In genomic region chr11:42840176-42840829, GRCh38 we compare ENCODE assay signal across 20 cellular contexts.
A peak's percentile ranks its signal among the peaks of the same experiment; 100 is the strongest.
DNase-seq lines count a peak whose midpoint lies in the region; ATAC-seq, FAIRE-seq and TF ChIP-seq lines count a peak whose summit lies in the region.
"Had no signal": no experiment of that assay in that cellular context is flagged by ENCODE, and none has a peak within 500 bp of the region (broad histone marks: within the 10 kb centered on the region; RNA-seq: fewer than 3 reads in every experiment).

No MANE protein-coding gene starts in this region.

- TF ChIP-seq RAD21 in GM12878 (IDR thresholded peaks at IDR 0.05; ENCODE audit: insufficient read depth, low read depth, low read length), result no peak

- DNase-seq in GM12878 (ENCODE audit: low read depth, low spot score), result peak; percentile 25
- no peak for DNase-seq in SIG-M5 treated with dmso at 0.1 percent for 504 hours (lab: John Stamatoyannopoulos, UW; ENCODE audit: unreplicated experiment)
- no peak for DNase-seq in NCI-H748 treated with DMSO at 0.1 percent for 48 hours (lab: John Stamatoyannopoulos, UW)
- no peak for DNase-seq in heart left ventricle
- DNase-seq: activated CD4-positive, alpha-beta memory T cell treated with anti-CD3 and anti-CD28 coated beads for 36 hours; activated naive CD4-positive, alpha-beta T cell treated with Interleukin-2 at 50 U/mL for 16 hours; activated T-cell treated with anti-CD3 and anti-CD28 coated beads, Interleukin-2, amount 50 U/mL, for 1 hour; left lung; NCI-H2081; NCI-H510A; OCI-M1; SHP77; spleen had no signal

- 17% methylated on average over 7 of the region's 7 CpGs for WGBS in GM12878 (ENCODE audit: insufficient coverage, insufficient replicate concordance, low lambda C conversion rate, missing lambda C conversion rate)
- 60 to 71% methylated on average over 5 to 6 of the region's 7 CpGs for WGBS in gastroesophageal sphincter (ENCODE audit: low coverage in 1 of 2), 2 donors
- WGBS in heart left ventricle, 4 donors, result 71 to 75% (median 74%) methylated on average over 7 of the region's 7 CpGs

- intact Hi-C loops in GM12878 (cut with micrococcal nuclease; ENCODE audit: unreplicated experiment), result loop anchor here (2.0 kb wide), 1 partner anchor 68 kb away; no protein-coding TSS in a partner anchor
- intact Hi-C loops in heart left ventricle (cut with DNase I), result no loop called here

- TF ChIP-seq POLR2A in GM12878 (IDR thresholded peaks at IDR 0.05; ENCODE audit: low read depth, low read length) (no peak), gastroesophageal sphincter (IDR thresholded peaks at IDR 0.05) (no peak), heart left ventricle (IDR thresholded peaks at IDR 0.05) (no peak)

- SMC1A ChIA-PET in GM12878 (lab: Charles Lee; ENCODE audit: uncharacterized antibody, unreplicated experiment), result interaction anchor here (0.6 to 4.6 kb wide), 22 partner anchors 8 to 181 kb away, joined by 3 to 37 read pairs (median 5); no protein-coding TSS in a partner anchor

- no peak overlapping the region for H3K4me3 ChIP-seq in GM12878
- no peak overlapping the region for H3K4me3 ChIP-seq in gastroesophageal sphincter
- no peak overlapping the region for H3K4me3 ChIP-seq in heart left ventricle
- H3K4me3 ChIP-seq: left lung, neural progenitor cell, spleen, suprapubic skin had no signal

- H3K79me2 ChIP-seq in GM12878 (ENCODE audit: control insufficient read depth, insufficient read depth, low read length), result no peaks in the 10 kb centered on the region

- H3K9me3 ChIP-seq in GM12878 (replicated peaks; ENCODE audit: control insufficient read depth, insufficient read depth, low read length) (no peaks in the 10 kb centered on the region), gastroesophageal sphincter (no peaks in the 10 kb centered on the region), heart left ventricle (peaks cover 0 to 15% (median 0%) of the 10 kb centered on the region in 12 donors)
- H3K9me3 ChIP-seq: left lung, suprapubic skin had no signal

- in situ Hi-C loops in GM12878 (cut with MboI), result no loop called here

- TF ChIP-seq EP300 in GM12878 (IDR thresholded peaks at IDR 0.05; ENCODE audit: borderline replicate concordance in 1 of 2, control insufficient read depth in 1 of 2, low read depth in 2 of 2, low read length in 2 of 2) (peak; percentile 88 to 93; a peak in 3 of 4 replicates), gastroesophageal sphincter (IDR thresholded peaks at IDR 0.05) (no peak)

- POLR2A ChIA-PET in GM12878 (lab: Charles Lee), result interaction anchor here (0.6 to 1.5 kb wide), 7 partner anchors 12 to 99 kb away, joined by 3 to 8 read pairs (median 3); no protein-coding TSS in a partner anchor

- H2AFZ ChIP-seq in GM12878 (ENCODE audit: control insufficient read depth, low read depth, low read length), result no peak overlapping the region
- H2AFZ ChIP-seq: neural progenitor cell had no signal

- H3K36me3 ChIP-seq in GM12878 (ENCODE audit: control insufficient read depth in 2 of 2, insufficient read depth in 2 of 2, low read length in 1 of 2) (no peaks in the 10 kb centered on the region), gastroesophageal sphincter (no peaks in the 10 kb centered on the region), heart left ventricle (no peaks in the 10 kb centered on the region)
- H3K36me3 ChIP-seq: left lung, neural progenitor cell, spleen, suprapubic skin had no signal

- TF ChIP-seq CTCF in GM12878 (IDR thresholded peaks at IDR 0.05 in 2 of 3, conservative IDR thresholded peaks at IDR 0.05 in 1 of 3; ENCODE audit: control insufficient read depth in 2 of 3, extremely low read depth in 1 of 3, insufficient read depth in 1 of 3, low read depth in 3 of 3, low read length in 3 of 3), result no peak
- no peak for TF ChIP-seq CTCF in gastroesophageal sphincter (IDR thresholded peaks at IDR 0.05)
- no peak for TF ChIP-seq CTCF in heart left ventricle (IDR thresholded peaks at IDR 0.05)

- no peaks in the 10 kb centered on the region for H3K4me1 ChIP-seq in GM12878 (ENCODE audit: control insufficient read depth, insufficient read depth, low read length)
- H3K4me1 ChIP-seq in gastroesophageal sphincter, result no peaks in the 10 kb centered on the region
- no peaks in the 10 kb centered on the region for H3K4me1 ChIP-seq in heart left ventricle
- H3K4me1 ChIP-seq: left lung, spleen, suprapubic skin had no signal

- no peak for FAIRE-seq in GM12878 (lab: Jason Lieb, UNC)

- no peaks in the 10 kb centered on the region for H4K20me1 ChIP-seq in GM12878 (ENCODE audit: control insufficient read depth, insufficient read depth)

- H3K9ac ChIP-seq in GM12878 (ENCODE audit: control insufficient read depth, insufficient read depth, low read length), result no peak overlapping the region
- H3K9ac ChIP-seq: neural progenitor cell had no signal

- CTCF ChIA-PET in GM12878 (lab: Yijun Ruan, JAX), result interaction anchor here (0.8 to 3.1 kb wide), 11 partner anchors 8 to 72 kb away, joined by 3 to 10 read pairs (median 4); no protein-coding TSS in a partner anchor

- H3K27ac ChIP-seq in GM12878 (ENCODE audit: control insufficient read depth, insufficient read depth), result no peak overlapping the region
- H3K27ac ChIP-seq in gastroesophageal sphincter, result no peak overlapping the region
- H3K27ac ChIP-seq in heart left ventricle, result no peak overlapping the region
- H3K27ac ChIP-seq: HL-60, left lung, neural progenitor cell, spleen, suprapubic skin had no signal

- RAD21 ChIA-PET in GM12878 (lab: Charles Lee; ENCODE audit: unreplicated experiment), result interaction anchor here (0.6 to 3.7 kb wide), 18 partner anchors 8 to 471 kb away, joined by 3 to 17 read pairs (median 5); partner anchors contain the start of gene API5

- no peak overlapping the region for H3K4me2 ChIP-seq in GM12878 (ENCODE audit: control insufficient read depth, insufficient read depth)

- ATAC-seq in GM18867 (IDR thresholded peaks at IDR 0.05; ENCODE audit: unreplicated experiment) (peak; percentile 99), GM21619 (IDR thresholded peaks at IDR 0.05; ENCODE audit: unreplicated experiment) (peak; percentile 94), HG03280 (IDR thresholded peaks at IDR 0.05; ENCODE audit: unreplicated experiment) (peak; percentile 60), GM12878 (peak; percentile 96), gastroesophageal sphincter (no peak), heart left ventricle (no peak)
- ATAC-seq: left lung had no signal

- BruUV-seq in GM12878 (replicated peaks; lab: Mats Ljungman, UMichigan), result TSS peak; percentile 74

- H3K27me3 ChIP-seq in GM12878 (replicated peaks in 1 of 2; ENCODE audit: control insufficient read depth in 2 of 2, insufficient read depth in 2 of 2, low read length in 1 of 2) (no peaks in the 10 kb centered on the region), gastroesophageal sphincter (no peaks in the 10 kb centered on the region), heart left ventricle (no peaks in the 10 kb centered on the region)
- H3K27me3 ChIP-seq: left lung, neural progenitor cell, spleen, suprapubic skin had no signal

TF ChIP-seq in GM12878, 131 proteins besides CTCF, POLR2A, EP300 and RAD21 (continues in another document):
- TF ChIP-seq FOXM1 (IDR thresholded peaks at IDR 0.05; ENCODE audit: low read depth, low read length), result no peak
- TF ChIP-seq MEF2B (IDR thresholded peaks at IDR 0.05; ENCODE audit: partially characterized antibody, poor library complexity, severe bottlenecking), result peak; percentile 59
- TF ChIP-seq NBN (IDR thresholded peaks at IDR 0.05), result peak; percentile 74
- TF ChIP-seq ATF7 (IDR thresholded peaks at IDR 0.05; ENCODE audit: low read depth), result peak; percentile 79
- peak; percentile 81; the same call in 1 of the 2 replicates for TF ChIP-seq BACH1 (IDR thresholded peaks at IDR 0.05; ENCODE audit: borderline replicate concordance)
- TF ChIP-seq SKIL (IDR thresholded peaks at IDR 0.05; ENCODE audit: low read depth, poor library complexity, severe bottlenecking), result peak; percentile 71
- peak; percentile 19 to 78; a peak in 3 of 4 replicates for TF ChIP-seq IKZF2 (IDR thresholded peaks at IDR 0.05)
- peak; percentile 66; the same call in 1 of the 2 replicates for TF ChIP-seq CHD2 (IDR thresholded peaks at IDR 0.05; ENCODE audit: borderline replicate concordance, low read depth, low read length)
- peak; percentile 94 for TF ChIP-seq MTA2 (IDR thresholded peaks at IDR 0.05; ENCODE audit: low read depth)
- peak; percentile 3; the same call in 1 of the 2 replicates for TF ChIP-seq SPI1 (IDR thresholded peaks at IDR 0.05; ENCODE audit: borderline replicate concordance, insufficient read depth, low read depth, low read length)
- TF ChIP-seq NR2F1 (conservative IDR thresholded peaks at IDR 0.05), result peak; percentile 60; the same call in 1 of the 2 replicates
- TF ChIP-seq RAD51 (IDR thresholded peaks at IDR 0.05), result peak; percentile 9; the same call in 1 of the 2 replicates
- no peak for TF ChIP-seq MXI1 (IDR thresholded peaks at IDR 0.05; ENCODE audit: low read depth, low read length)
- no peak for TF ChIP-seq RFX5 (IDR thresholded peaks at IDR 0.05; ENCODE audit: low read depth, low read length)
- TF ChIP-seq IRF3 (IDR thresholded peaks at IDR 0.05), result no peak
- TF ChIP-seq RUNX3 (IDR thresholded peaks at IDR 0.05; ENCODE audit: low read length), result no peak

Comparison
In these comparisons a context has a peak if more than half of its experiments do, and no peak if none do; other contexts are left out.
1. ATAC-seq: peak in GM18867 (single experiment), GM21619 (single experiment), HG03280 (single experiment) and GM12878 (single experiment); none in gastroesophageal sphincter (single experiment) and heart left ventricle (0 of 4).